ENCODE assay signal across 1 cellular context in the genomic region with DNA sequence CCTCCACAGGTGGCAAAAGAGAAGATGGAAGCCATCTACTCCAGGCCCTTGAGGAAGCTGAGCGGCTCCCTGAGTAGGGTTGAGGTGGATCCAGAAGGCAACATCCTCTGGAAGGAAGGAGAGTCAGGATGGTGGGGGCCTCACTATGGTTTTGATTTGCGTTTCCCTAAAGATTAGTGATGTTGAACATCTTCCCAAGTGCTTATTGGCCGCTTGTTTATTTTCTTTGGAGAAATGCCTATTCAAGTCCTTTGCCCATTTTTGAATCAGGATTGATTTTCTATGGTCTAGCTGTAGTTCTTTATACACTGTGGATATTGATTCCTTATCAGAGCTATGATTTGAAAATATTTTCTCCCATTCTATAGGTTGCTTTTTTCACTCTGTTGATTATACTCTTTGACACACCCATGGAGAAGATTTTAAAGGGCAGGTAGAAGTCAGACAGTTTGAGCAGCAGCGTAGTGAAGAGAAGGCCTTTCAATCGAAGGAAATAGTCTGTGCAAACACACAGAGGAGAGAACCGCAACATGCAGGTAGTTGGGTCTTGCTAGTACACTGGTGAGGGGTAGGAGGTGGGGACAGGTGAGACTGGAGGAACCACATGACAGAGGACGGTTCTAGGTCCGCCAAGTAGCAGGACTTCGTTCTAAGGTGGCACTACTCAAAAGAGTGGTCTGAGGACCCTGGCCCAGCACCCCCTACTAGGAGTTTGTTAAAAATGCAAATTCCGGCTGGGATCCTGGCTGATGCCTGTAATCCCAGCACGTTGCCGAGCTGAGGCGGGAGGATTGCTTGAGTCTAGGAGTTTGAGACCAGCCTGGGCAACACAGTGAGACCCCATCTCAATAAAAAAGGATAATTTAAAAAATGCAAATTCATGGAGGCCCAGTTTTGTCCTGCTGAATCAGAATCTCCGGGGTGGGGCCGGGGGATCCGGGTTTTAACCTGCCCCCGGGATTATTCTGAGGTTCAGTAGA.
TF ChIP-seq lines count a peak whose summit lies in the region.

No MANE protein-coding gene starts in this region.

TF ChIP-seq in K562, 482 proteins besides CTCF, POLR2A, EP300 and RAD21 (continued from another document and continues in another):
- peak; percentile 36; the same call in 1 of the 2 replicates for TF ChIP-seq ELF2 (CRISPR knock-in tag; IDR thresholded peaks at IDR 0.05)
- TF ChIP-seq ZNF239 (CRISPR knock-in tag; IDR thresholded peaks at IDR 0.05): no peak
- TF ChIP-seq, protein P1, sequence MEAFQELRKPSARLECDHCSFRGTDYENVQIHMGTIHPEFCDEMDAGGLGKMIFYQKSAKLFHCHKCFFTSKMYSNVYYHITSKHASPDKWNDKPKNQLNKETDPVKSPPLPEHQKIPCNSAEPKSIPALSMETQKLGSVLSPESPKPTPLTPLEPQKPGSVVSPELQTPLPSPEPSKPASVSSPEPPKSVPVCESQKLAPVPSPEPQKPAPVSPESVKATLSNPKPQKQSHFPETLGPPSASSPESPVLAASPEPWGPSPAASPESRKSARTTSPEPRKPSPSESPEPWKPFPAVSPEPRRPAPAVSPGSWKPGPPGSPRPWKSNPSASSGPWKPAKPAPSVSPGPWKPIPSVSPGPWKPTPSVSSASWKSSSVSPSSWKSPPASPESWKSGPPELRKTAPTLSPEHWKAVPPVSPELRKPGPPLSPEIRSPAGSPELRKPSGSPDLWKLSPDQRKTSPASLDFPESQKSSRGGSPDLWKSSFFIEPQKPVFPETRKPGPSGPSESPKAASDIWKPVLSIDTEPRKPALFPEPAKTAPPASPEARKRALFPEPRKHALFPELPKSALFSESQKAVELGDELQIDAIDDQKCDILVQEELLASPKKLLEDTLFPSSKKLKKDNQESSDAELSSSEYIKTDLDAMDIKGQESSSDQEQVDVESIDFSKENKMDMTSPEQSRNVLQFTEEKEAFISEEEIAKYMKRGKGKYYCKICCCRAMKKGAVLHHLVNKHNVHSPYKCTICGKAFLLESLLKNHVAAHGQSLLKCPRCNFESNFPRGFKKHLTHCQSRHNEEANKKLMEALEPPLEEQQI (IDR thresholded peaks at IDR 0.05): no peak
- TF ChIP-seq KLF6 (CRISPR knock-in tag; IDR thresholded peaks at IDR 0.05; ENCODE audit: borderline replicate concordance): no peak
- TF ChIP-seq HMGN3 (IDR thresholded peaks at IDR 0.05; ENCODE audit: borderline replicate concordance, extremely low read depth, insufficient read length, low read depth, low read length): no peak
- peak; percentile 79 for TF ChIP-seq ZNF121 (CRISPR knock-in tag; conservative IDR thresholded peaks at IDR 0.05)
- TF ChIP-seq MECOM (CRISPR knock-in tag; IDR thresholded peaks at IDR 0.05): 0 out of 2 replicates have a peak, but pooled peaks have one; percentile 38
- TF ChIP-seq ZNF165 (CRISPR knock-in tag; IDR thresholded peaks at IDR 0.05; ENCODE audit: borderline replicate concordance): no peak
- TF ChIP-seq ZBTB7A (IDR thresholded peaks at IDR 0.05; ENCODE audit: borderline replicate concordance, control insufficient read depth, low read depth, low read length): 0 out of 2 replicates have a peak, but pooled peaks have one; percentile 19
- TF ChIP-seq ZNF584 (CRISPR knock-in tag; IDR thresholded peaks at IDR 0.05; ENCODE audit: low read depth): 0 out of 2 replicates have a peak, but pooled peaks have one; percentile 55
- TF ChIP-seq TCFL5 (CRISPR knock-in tag; conservative IDR thresholded peaks at IDR 0.05): no peak
- no peak for TF ChIP-seq DMBX1 (CRISPR knock-in tag; IDR thresholded peaks at IDR 0.05; ENCODE audit: borderline replicate concordance)
- TF ChIP-seq, protein P2, sequence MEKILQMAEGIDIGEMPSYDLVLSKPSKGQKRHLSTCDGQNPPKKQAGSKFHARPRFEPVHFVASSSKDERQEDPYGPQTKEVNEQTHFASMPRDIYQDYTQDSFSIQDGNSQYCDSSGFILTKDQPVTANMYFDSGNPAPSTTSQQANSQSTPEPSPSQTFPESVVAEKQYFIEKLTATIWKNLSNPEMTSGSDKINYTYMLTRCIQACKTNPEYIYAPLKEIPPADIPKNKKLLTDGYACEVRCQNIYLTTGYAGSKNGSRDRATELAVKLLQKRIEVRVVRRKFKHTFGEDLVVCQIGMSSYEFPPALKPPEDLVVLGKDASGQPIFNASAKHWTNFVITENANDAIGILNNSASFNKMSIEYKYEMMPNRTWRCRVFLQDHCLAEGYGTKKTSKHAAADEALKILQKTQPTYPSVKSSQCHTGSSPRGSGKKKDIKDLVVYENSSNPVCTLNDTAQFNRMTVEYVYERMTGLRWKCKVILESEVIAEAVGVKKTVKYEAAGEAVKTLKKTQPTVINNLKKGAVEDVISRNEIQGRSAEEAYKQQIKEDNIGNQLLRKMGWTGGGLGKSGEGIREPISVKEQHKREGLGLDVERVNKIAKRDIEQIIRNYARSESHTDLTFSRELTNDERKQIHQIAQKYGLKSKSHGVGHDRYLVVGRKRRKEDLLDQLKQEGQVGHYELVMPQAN (IDR thresholded peaks at IDR 0.05; ENCODE audit: borderline replicate concordance): 0 out of 2 replicates have a peak, but pooled peaks have one; percentile 9
- TF ChIP-seq ZNF77 (CRISPR knock-in tag; IDR thresholded peaks at IDR 0.05): no peak
- TF ChIP-seq ZNF57 (CRISPR knock-in tag; IDR thresholded peaks at IDR 0.05): no peak
- TF ChIP-seq ZNF717 (CRISPR knock-in tag; IDR thresholded peaks at IDR 0.05): peak; percentile 20; the same call in 1 of the 2 replicates
- TF ChIP-seq CSDE1 (IDR thresholded peaks at IDR 0.05): peak in 1 of 2 experiments; percentile 44; a peak in 1 of 4 replicates
- no peak for TF ChIP-seq ZNF75A (CRISPR knock-in tag; IDR thresholded peaks at IDR 0.05)
- peak; percentile 32; the same call in 1 of the 2 replicates for TF ChIP-seq POLR2AphosphoS5 (IDR thresholded peaks at IDR 0.05; ENCODE audit: control insufficient read depth, insufficient read depth, low read depth, low read length)
- TF ChIP-seq, protein P3, sequence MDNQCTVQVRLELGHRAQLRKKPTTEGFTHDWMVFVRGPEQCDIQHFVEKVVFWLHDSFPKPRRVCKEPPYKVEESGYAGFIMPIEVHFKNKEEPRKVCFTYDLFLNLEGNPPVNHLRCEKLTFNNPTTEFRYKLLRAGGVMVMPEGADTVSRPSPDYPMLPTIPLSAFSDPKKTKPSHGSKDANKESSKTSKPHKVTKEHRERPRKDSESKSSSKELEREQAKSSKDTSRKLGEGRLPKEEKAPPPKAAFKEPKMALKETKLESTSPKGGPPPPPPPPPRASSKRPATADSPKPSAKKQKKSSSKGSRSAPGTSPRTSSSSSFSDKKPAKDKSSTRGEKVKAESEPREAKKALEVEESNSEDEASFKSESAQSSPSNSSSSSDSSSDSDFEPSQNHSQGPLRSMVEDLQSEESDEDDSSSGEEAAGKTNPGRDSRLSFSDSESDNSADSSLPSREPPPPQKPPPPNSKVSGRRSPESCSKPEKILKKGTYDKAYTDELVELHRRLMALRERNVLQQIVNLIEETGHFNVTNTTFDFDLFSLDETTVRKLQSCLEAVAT (IDR thresholded peaks at IDR 0.05): peak in 1 of 2 experiments; percentile 51; a peak in 1 of 4 replicates
- TF ChIP-seq, protein P4, sequence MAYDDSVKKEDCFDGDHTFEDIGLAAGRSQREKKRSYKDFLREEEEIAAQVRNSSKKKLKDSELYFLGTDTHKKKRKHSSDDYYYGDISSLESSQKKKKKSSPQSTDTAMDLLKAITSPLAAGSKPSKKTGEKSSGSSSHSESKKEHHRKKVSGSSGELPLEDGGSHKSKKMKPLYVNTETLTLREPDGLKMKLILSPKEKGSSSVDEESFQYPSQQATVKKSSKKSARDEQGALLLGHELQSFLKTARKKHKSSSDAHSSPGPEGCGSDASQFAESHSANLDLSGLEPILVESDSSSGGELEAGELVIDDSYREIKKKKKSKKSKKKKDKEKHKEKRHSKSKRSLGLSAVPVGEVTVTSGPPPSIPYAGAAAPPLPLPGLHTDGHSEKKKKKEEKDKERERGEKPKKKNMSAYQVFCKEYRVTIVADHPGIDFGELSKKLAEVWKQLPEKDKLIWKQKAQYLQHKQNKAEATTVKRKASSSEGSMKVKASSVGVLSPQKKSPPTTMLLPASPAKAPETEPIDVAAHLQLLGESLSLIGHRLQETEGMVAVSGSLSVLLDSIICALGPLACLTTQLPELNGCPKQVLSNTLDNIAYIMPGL (CRISPR knock-in tag; IDR thresholded peaks at IDR 0.05): peak; percentile 27; the same call in 1 of the 2 replicates
- TF ChIP-seq, protein P5, sequence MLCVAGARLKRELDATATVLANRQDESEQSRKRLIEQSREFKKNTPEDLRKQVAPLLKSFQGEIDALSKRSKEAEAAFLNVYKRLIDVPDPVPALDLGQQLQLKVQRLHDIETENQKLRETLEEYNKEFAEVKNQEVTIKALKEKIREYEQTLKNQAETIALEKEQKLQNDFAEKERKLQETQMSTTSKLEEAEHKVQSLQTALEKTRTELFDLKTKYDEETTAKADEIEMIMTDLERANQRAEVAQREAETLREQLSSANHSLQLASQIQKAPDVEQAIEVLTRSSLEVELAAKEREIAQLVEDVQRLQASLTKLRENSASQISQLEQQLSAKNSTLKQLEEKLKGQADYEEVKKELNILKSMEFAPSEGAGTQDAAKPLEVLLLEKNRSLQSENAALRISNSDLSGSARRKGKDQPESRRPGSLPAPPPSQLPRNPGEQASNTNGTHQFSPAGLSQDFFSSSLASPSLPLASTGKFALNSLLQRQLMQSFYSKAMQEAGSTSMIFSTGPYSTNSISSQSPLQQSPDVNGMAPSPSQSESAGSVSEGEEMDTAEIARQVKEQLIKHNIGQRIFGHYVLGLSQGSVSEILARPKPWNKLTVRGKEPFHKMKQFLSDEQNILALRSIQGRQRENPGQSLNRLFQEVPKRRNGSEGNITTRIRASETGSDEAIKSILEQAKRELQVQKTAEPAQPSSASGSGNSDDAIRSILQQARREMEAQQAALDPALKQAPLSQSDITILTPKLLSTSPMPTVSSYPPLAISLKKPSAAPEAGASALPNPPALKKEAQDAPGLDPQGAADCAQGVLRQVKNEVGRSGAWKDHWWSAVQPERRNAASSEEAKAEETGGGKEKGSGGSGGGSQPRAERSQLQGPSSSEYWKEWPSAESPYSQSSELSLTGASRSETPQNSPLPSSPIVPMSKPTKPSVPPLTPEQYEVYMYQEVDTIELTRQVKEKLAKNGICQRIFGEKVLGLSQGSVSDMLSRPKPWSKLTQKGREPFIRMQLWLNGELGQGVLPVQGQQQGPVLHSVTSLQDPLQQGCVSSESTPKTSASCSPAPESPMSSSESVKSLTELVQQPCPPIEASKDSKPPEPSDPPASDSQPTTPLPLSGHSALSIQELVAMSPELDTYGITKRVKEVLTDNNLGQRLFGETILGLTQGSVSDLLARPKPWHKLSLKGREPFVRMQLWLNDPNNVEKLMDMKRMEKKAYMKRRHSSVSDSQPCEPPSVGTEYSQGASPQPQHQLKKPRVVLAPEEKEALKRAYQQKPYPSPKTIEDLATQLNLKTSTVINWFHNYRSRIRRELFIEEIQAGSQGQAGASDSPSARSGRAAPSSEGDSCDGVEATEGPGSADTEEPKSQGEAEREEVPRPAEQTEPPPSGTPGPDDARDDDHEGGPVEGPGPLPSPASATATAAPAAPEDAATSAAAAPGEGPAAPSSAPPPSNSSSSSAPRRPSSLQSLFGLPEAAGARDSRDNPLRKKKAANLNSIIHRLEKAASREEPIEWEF (CRISPR knock-in tag; IDR thresholded peaks at IDR 0.05): peak; percentile 55; the same call in 1 of the 2 replicates
- no peak for TF ChIP-seq KLF10 (CRISPR knock-in tag; IDR thresholded peaks at IDR 0.05)
- no peak for TF ChIP-seq ZNF778 (CRISPR knock-in tag; IDR thresholded peaks at IDR 0.05)
- peak in 1 of 2 experiments; percentile 38; a peak in 1 of 4 replicates for TF ChIP-seq FOXK2 (conservative IDR thresholded peaks at IDR 0.05 in 1 of 2, IDR thresholded peaks at IDR 0.05 in 1 of 2; ENCODE audit: low read depth in 2 of 2)
- no peak for TF ChIP-seq NBN (IDR thresholded peaks at IDR 0.05; ENCODE audit: low read depth)
- TF ChIP-seq HDAC1 (IDR thresholded peaks at IDR 0.05): 0 out of 4 replicates have a peak, but pooled peaks of 1 of the 2 experiments have one; percentile 10
- no peak for TF ChIP-seq SRSF9 (IDR thresholded peaks at IDR 0.05; ENCODE audit: borderline replicate concordance, low read depth, low read length)
- TF ChIP-seq, protein P6, sequence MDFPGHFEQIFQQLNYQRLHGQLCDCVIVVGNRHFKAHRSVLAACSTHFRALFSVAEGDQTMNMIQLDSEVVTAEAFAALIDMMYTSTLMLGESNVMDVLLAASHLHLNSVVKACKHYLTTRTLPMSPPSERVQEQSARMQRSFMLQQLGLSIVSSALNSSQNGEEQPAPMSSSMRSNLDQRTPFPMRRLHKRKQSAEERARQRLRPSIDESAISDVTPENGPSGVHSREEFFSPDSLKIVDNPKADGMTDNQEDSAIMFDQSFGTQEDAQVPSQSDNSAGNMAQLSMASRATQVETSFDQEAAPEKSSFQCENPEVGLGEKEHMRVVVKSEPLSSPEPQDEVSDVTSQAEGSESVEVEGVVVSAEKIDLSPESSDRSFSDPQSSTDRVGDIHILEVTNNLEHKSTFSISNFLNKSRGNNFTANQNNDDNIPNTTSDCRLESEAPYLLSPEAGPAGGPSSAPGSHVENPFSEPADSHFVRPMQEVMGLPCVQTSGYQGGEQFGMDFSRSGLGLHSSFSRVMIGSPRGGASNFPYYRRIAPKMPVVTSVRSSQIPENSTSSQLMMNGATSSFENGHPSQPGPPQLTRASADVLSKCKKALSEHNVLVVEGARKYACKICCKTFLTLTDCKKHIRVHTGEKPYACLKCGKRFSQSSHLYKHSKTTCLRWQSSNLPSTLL (IDR thresholded peaks at IDR 0.05): no peak
- TF ChIP-seq HMG20A (CRISPR knock-in tag; conservative IDR thresholded peaks at IDR 0.05): no peak
- peak; percentile 22 for TF ChIP-seq POLR2B (IDR thresholded peaks at IDR 0.05; ENCODE audit: low read depth, partially characterized antibody)
- no peak for TF ChIP-seq YY1 (IDR thresholded peaks at IDR 0.05; ENCODE audit: borderline replicate concordance in 1 of 3, control insufficient read depth in 1 of 3, extremely low read depth in 1 of 3, insufficient read depth in 3 of 3, insufficient read length in 1 of 3, insufficient replicate concordance in 2 of 3, low read depth in 1 of 3, low read length in 2 of 3)
- TF ChIP-seq BDP1 (IDR thresholded peaks at IDR 0.05; ENCODE audit: insufficient read depth, insufficient read length): no peak
